In the genomic region with DNA sequence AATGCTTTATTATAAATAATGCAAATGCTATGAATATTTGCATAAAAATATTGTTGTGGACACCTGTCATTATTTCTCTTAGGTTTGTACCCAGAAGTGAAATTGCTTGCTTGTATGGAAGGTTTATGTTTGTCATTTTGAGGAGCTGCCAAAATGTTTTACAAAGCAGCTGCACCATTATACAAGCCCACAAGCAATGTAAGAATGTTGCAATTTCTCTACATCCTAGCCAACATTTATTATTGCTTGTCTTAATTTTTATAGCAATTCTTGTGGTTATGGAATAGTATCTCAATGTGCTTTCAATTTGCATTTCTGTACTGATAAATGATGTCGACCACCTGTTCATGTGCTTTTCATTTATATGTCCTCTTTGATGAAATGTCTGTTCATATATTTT, we compare ENCODE assay signal across 23 cellular contexts. TPM values are rescaled to one million over a fixed set of nuclear protein-coding genes. Genes with fewer than 3 reads are reported as not detected.
DNase-seq lines count a peak whose midpoint lies in the region; ATAC-seq, FAIRE-seq and TF ChIP-seq lines count a peak whose summit lies in the region.
"Had no signal": no experiment of that assay in that cellular context is flagged by ENCODE, and none has a peak within 500 bp of the region (broad histone marks: within the 10 kb centered on the region; RNA-seq: fewer than 3 reads in every experiment).

No MANE protein-coding gene starts in this region.

- DNase-seq in DMS 273 (lab: John Stamatoyannopoulos, UW; ENCODE audit: unreplicated experiment) (peak; percentile 39), DMS 273 treated with DMSO at 0.1 percent for 48 hours (lab: John Stamatoyannopoulos, UW) (no peak), NCI-H526 (lab: John Stamatoyannopoulos, UW) (peak; percentile 13 to 46), cardiac fibroblast (ENCODE audit: low read depth in 2 of 2) (peak; percentile 9 to 61), fibroblast of villous mesenchyme (ENCODE audit: low read depth) (peak; percentile 67), foreskin keratinocyte (no peak), H54 (ENCODE audit: insufficient read length, low spot score) (no peak)
- DNase-seq: BE2C; CD4-positive, CD25-positive, alpha-beta regulatory T cell; COR-L47; DMS153; GOT3; IMR-90; Kasumi-1; NCI-H2029 treated with DMSO at 0.1 percent for 48 hours; NCI-H510A; PC-9 had no signal

- H3K4me1 ChIP-seq in foreskin keratinocyte = no peaks in the 10 kb centered on the region
- H3K4me1 ChIP-seq: BE2C had no signal

- H3K4me3 ChIP-seq in cardiac fibroblast (replicated peaks in 1 of 2; ENCODE audit: low read depth in 2 of 2, low read length in 2 of 2) (no peak overlapping the region), fibroblast of villous mesenchyme (ENCODE audit: low read depth, low read length) (no peak overlapping the region)
- H3K4me3 ChIP-seq: PC-9 had no signal

- TF ChIP-seq CTCF in cardiac fibroblast (IDR thresholded peaks at IDR 0.05; ENCODE audit: low read depth, low read length) (no peak), fibroblast of villous mesenchyme (IDR thresholded peaks at IDR 0.05; ENCODE audit: insufficient read depth, low read depth, low read length) (no peak), foreskin keratinocyte (conservative IDR thresholded peaks at IDR 0.05) (no peak)

- H3K27ac ChIP-seq in foreskin keratinocyte = no peak overlapping the region
- H3K27ac ChIP-seq: 22Rv1, HL-60, PC-9 had no signal

- no peak for ATAC-seq in foreskin keratinocyte
- ATAC-seq in GM19455 (IDR thresholded peaks at IDR 0.05; ENCODE audit: unreplicated experiment) = no peak

- TF ChIP-seq POLR2A in H54 (IDR thresholded peaks at IDR 0.05; ENCODE audit: low read depth, low read length) = no peak

- FAIRE-seq in H54 (lab: Jason Lieb, UNC) = no peak
- FAIRE-seq: GM12891, GM18507, HTR-8/SVneo had no signal

- no peaks in the 10 kb centered on the region for H3K27me3 ChIP-seq in foreskin keratinocyte
- H3K27me3 ChIP-seq: BE2C had no signal

RNA-seq across cellular contexts. Expression of gene RBMX, which starts 18.7 kb away (rescaled TPM):
- total RNA-seq in fibroblast of villous mesenchyme (173 and 209 TPM in 2 replicates), foreskin keratinocyte (227 and 257 TPM in 2 replicates)
- 123 and 153 TPM in 2 replicates for polyA plus RNA-seq in foreskin keratinocyte

Comparison
In these comparisons a context has a peak if more than half of its experiments do, and no peak if none do; other contexts are left out.
1. DNase-seq: peak in DMS 273 (single experiment), NCI-H526 (2 of 2), cardiac fibroblast (2 of 2) and fibroblast of villous mesenchyme (single experiment); none in DMS 273 treated with DMSO at 0.1 percent for 48 hours (single experiment), foreskin keratinocyte (0 of 2) and H54 (single experiment).